ENCODE assay signal across 20 cellular contexts in the genomic region with DNA sequence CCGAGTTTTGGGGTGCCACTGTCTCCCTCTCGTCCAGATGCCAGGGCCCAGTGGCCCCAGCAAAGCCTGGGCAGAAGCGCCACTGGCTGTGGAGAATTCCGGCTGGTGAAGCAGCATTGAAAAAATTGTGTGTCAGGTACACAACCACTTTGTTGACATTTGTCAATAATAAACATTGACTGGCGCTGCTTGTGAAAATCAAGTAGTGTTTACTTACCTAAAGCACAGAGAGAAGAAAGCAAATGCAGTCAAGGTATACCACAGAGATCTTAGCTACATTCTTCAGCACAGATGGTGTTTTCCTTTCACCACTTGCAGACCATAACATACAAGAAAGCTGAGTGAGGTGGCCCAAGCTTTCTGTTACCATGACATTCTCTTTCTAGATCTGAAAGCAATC. TPM values are rescaled to one million over a fixed set of nuclear protein-coding genes. Genes with fewer than 3 reads are reported as not detected.
DNase-seq lines count a peak whose midpoint lies in the region; ATAC-seq and TF ChIP-seq lines count a peak whose summit lies in the region.
"Had no signal": no experiment of that assay in that cellular context is flagged by ENCODE, and none has a peak within 500 bp of the region (broad histone marks: within the 10 kb centered on the region; RNA-seq: fewer than 3 reads in every experiment).

No MANE protein-coding gene starts in this region.

- H3K4me3 Mint-ChIP-seq in WTC11 (no peak overlapping the region), neural progenitor cell (no peak overlapping the region)
- H3K4me3 Mint-ChIP-seq: CD14-positive monocyte had no signal

- CTCF ChIA-PET in WTC11 (lab: Charles Lee), result no interaction called here

- no peak overlapping the region for H3K4me3 ChIP-seq in heart left ventricle
- H3K4me3 ChIP-seq in prostate gland, result no peak overlapping the region
- H3K4me3 ChIP-seq in neural progenitor cell, result no peak overlapping the region
- H3K4me3 ChIP-seq: Peyer's patch, SJSA1 had no signal

- intact Hi-C loops in Right ventricle myocardium inferior (cut with DNase I), result no loop called here
- intact Hi-C loops in heart left ventricle (cut with DNase I), result no loop called here
- intact Hi-C loops in prostate gland (cut with DNase I), result no loop called here

- no peaks in the 10 kb centered on the region for H3K36me3 ChIP-seq in heart left ventricle
- H3K36me3 ChIP-seq in prostate gland, result no peaks in the 10 kb centered on the region
- no peaks in the 10 kb centered on the region for H3K36me3 ChIP-seq in neural progenitor cell
- H3K36me3 ChIP-seq: Peyer's patch, SJSA1 had no signal

- TF ChIP-seq POLR2A in heart left ventricle (IDR thresholded peaks at IDR 0.05) (no peak), prostate gland (IDR thresholded peaks at IDR 0.05) (no peak)

- H3K27ac ChIP-seq in heart left ventricle (no peak overlapping the region), prostate gland (no peak overlapping the region), neural progenitor cell (no peak overlapping the region)
- H3K27ac ChIP-seq: Peyer's patch, SJSA1 had no signal

- H3K9me3 Mint-ChIP-seq in WTC11 (peaks cover 9% of the 10 kb centered on the region), neural progenitor cell (peaks cover 3% of the 10 kb centered on the region)

- WGBS in heart left ventricle, 4 donors, result 91 to 98% (median 96%) methylated on average over 4 to 5 of the region's 5 CpGs
- WGBS in prostate gland, result 69% methylated on average over 5 of the region's 5 CpGs

- H2AFZ ChIP-seq in neural progenitor cell (replicated peaks), result no peak overlapping the region

- POLR2A ChIA-PET in WTC11 (lab: Charles Lee), result interaction anchor here (1.8 kb wide), 1 partner anchor 14 kb away, joined by 4 read pairs; a partner anchor contains a TSS

- H3K9me3 ChIP-seq in heart left ventricle, result no peaks in the 10 kb centered on the region
- H3K9me3 ChIP-seq in prostate gland, result no peaks in the 10 kb centered on the region
- H3K9me3 ChIP-seq in neural progenitor cell (ENCODE audit: low read depth), result no peaks in the 10 kb centered on the region
- H3K9me3 ChIP-seq: Peyer's patch, SJSA1 had no signal

- no peak for ATAC-seq in Right ventricle myocardium inferior
- no peak for ATAC-seq in heart left ventricle
- peak; percentile 51 for ATAC-seq in HG03354 (IDR thresholded peaks at IDR 0.05; ENCODE audit: poor library complexity, severe bottlenecking, unreplicated experiment)
- ATAC-seq in WTC11, result no peak
- ATAC-seq: HCT116 had no signal

- H3K4me1 Mint-ChIP-seq in WTC11 (peaks cover 12% of the 10 kb centered on the region), neural progenitor cell (peaks cover 8% of the 10 kb centered on the region)

- TF ChIP-seq CTCF in heart left ventricle (IDR thresholded peaks at IDR 0.05), result no peak
- no peak for TF ChIP-seq CTCF in WTC11 (IDR thresholded peaks at IDR 0.05)
- TF ChIP-seq CTCF in prostate gland (IDR thresholded peaks at IDR 0.05), result no peak
- no peak for TF ChIP-seq CTCF in neural progenitor cell (IDR thresholded peaks at IDR 0.05)

- no peaks in the 10 kb centered on the region for H3K27me3 ChIP-seq in heart left ventricle
- H3K27me3 ChIP-seq in prostate gland (replicated peaks; ENCODE audit: insufficient read depth), result no peaks in the 10 kb centered on the region
- H3K27me3 ChIP-seq in neural progenitor cell, result no peaks in the 10 kb centered on the region
- H3K27me3 ChIP-seq: Peyer's patch, SJSA1 had no signal

- no peak overlapping the region for H3K9ac ChIP-seq in neural progenitor cell

- peak; percentile 48 for DNase-seq in Right ventricle myocardium inferior (ENCODE audit: missing footprints)
- no peak for DNase-seq in heart left ventricle
- DNase-seq in WTC11 (ENCODE audit: low spot score), result no peak
- peak; percentile 12 for DNase-seq in prostate gland (ENCODE audit: low spot score)
- DNase-seq in neural progenitor cell (ENCODE audit: low spot score), result no peak
- no peak for DNase-seq in NCI-H1048 (lab: John Stamatoyannopoulos, UW)
- DNase-seq in T-helper 2 cell, result no peak
- DNase-seq: DND-41, MM.1S, NCI-H1092, NCI-H1436, NCI-H1930, NCI-H524, NCI-H774, Peyer's patch, T-helper 1 cell had no signal

- no peaks in the 10 kb centered on the region for H3F3A ChIP-seq in neural progenitor cell (ENCODE audit: low read depth)

- H3K27me3 Mint-ChIP-seq in WTC11 (ENCODE audit: low read depth) (no peaks in the 10 kb centered on the region), neural progenitor cell (ENCODE audit: insufficient read depth, low read depth) (no peaks in the 10 kb centered on the region)

- H3K4me2 ChIP-seq in neural progenitor cell, result no peak overlapping the region

- no peaks in the 10 kb centered on the region for H3K79me2 ChIP-seq in neural progenitor cell (ENCODE audit: low read depth)

- H3K36me3 Mint-ChIP-seq in WTC11, result peaks cover 3% of the 10 kb centered on the region; the same call in 1 of the 2 replicates
- H3K36me3 Mint-ChIP-seq in neural progenitor cell, result no peaks in the 10 kb centered on the region
- H3K36me3 Mint-ChIP-seq: CD14-positive monocyte had no signal

- H3K27ac Mint-ChIP-seq in WTC11 (no peak overlapping the region), neural progenitor cell (no peak overlapping the region)

- no peaks in the 10 kb centered on the region for H4K20me1 ChIP-seq in neural progenitor cell (ENCODE audit: low read depth)

- H3K4me1 ChIP-seq in heart left ventricle (no peaks in the 10 kb centered on the region), prostate gland (replicated peaks) (no peaks in the 10 kb centered on the region), neural progenitor cell (no peaks in the 10 kb centered on the region)
- H3K4me1 ChIP-seq: Peyer's patch had no signal

TF ChIP-seq in WTC11, 78 proteins besides CTCF, POLR2A, EP300 and RAD21:
- TF ChIP-seq RELA (CRISPR knock-in tag; IDR thresholded peaks at IDR 0.05; ENCODE audit: borderline replicate concordance), result no peak
- no peak for TF ChIP-seq NR2C2 (CRISPR knock-in tag; IDR thresholded peaks at IDR 0.05)
- TF ChIP-seq GABPB1 (CRISPR knock-in tag; IDR thresholded peaks at IDR 0.05), result peak; percentile 41; the same call in 1 of the 2 replicates
- no peak for TF ChIP-seq IRF2 (CRISPR knock-in tag; IDR thresholded peaks at IDR 0.05; ENCODE audit: borderline replicate concordance, low read depth)
- TF ChIP-seq ZNF232 (CRISPR knock-in tag; IDR thresholded peaks at IDR 0.05), result no peak

RNA-seq across cellular contexts. Expression of a gene that starts 14.5 kb away (rescaled TPM):
- total RNA-seq in Right ventricle myocardium inferior (0.46 TPM), heart left ventricle (1 to 10 TPM in 1 of 9 donors, under 1 TPM in 7, not detected in 1; 0.04 to 1.0 (median 0.13) TPM), WTC11 (2021) (4.8 to 10.1 TPM (median 5.0 TPM) in 3 replicates), prostate gland (1 to 10 TPM; 1.3 to 1.5 TPM), neural progenitor cell (ENCODE audit: low replicate concordance) (7.0 and 9.6 TPM in 2 replicates)
- under 1 TPM; 0.04 to 0.10 TPM for polyA plus RNA-seq in heart left ventricle

Comparison
In these comparisons a context has a peak if more than half of its experiments do, and no peak if none do; other contexts are left out.
1. DNase-seq: peak in Right ventricle myocardium inferior (single experiment) and prostate gland (single experiment); none in heart left ventricle (0 of 5), WTC11 (single experiment), neural progenitor cell (single experiment), NCI-H1048 (single experiment) and T-helper 2 cell (0 of 5).